ENCODE assay signal across 12 cellular contexts in genomic region chr4:85707591-85707990, GRCh38.
A peak's percentile ranks its signal among the peaks of the same experiment; 100 is the strongest.
DNase-seq lines count a peak whose midpoint lies in the region; ATAC-seq, FAIRE-seq and TF ChIP-seq lines count a peak whose summit lies in the region.
"Had no signal": no experiment of that assay in that cellular context is flagged by ENCODE, and none has a peak within 500 bp of the region (broad histone marks: within the 10 kb centered on the region; RNA-seq: fewer than 3 reads in every experiment).

No MANE protein-coding gene starts in this region.

- no peak for FAIRE-seq in HepG2 (lab: Jason Lieb, UNC)
- FAIRE-seq: RCC 7860 had no signal

- peaks cover 6% of the 10 kb centered on the region for H3K9me3 Mint-ChIP-seq in neural progenitor cell
- peaks cover 0 to 5% of the 10 kb centered on the region in 2 donors for H3K9me3 Mint-ChIP-seq in stimulated activated naive CD8-positive, alpha-beta T cell treated with anti-CD3 and anti-CD28 coated beads, Interleukin-15, amount 100 ng/mL, for 72 hours

- peaks cover 21% of the 10 kb centered on the region for H3K4me1 Mint-ChIP-seq in neural progenitor cell
- no peaks in the 10 kb centered on the region for H3K4me1 Mint-ChIP-seq in stimulated activated naive CD8-positive, alpha-beta T cell treated with anti-CD3 and anti-CD28 coated beads, Interleukin-15, amount 100 ng/mL, for 72 hours

- H3K27me3 ChIP-seq in neural progenitor cell = no peaks in the 10 kb centered on the region
- no peaks in the 10 kb centered on the region for H3K27me3 ChIP-seq in HepG2 (ENCODE audit: control insufficient read depth in 1 of 2, insufficient read depth in 2 of 2, low read length in 2 of 2)

- no TSS peak for BruUV-seq in HepG2 (replicated peaks; lab: Mats Ljungman, UMichigan)

- 59% methylated on average over 5 of the region's 5 CpGs for WGBS in HepG2 (ENCODE audit: low lambda C conversion rate)

- DNase-seq in neural progenitor cell (ENCODE audit: low spot score) (no peak), nucleus accumbens (lab: John Stamatoyannopoulos, UW) (no peak), HepG2 (ENCODE audit: low spot score) (no peak)
- no peak for DNase-seq in activated T-cell treated with anti-CD3 and anti-CD28 coated beads, Interleukin-2, amount 50 U/mL, for 1 hour
- no peak for DNase-seq in stimulated activated naive CD8-positive, alpha-beta T cell treated with anti-CD3 and anti-CD28 coated beads, Interleukin-15, amount 100 ng/mL, for 72 hours
- DNase-seq: cerebellar nuclear complex, hypothalamus had no signal

- H3K9ac ChIP-seq in neural progenitor cell (no peak overlapping the region), HepG2 (ENCODE audit: insufficient read depth, low read depth, low read length) (no peak overlapping the region)

- no peaks in the 10 kb centered on the region for H3F3A ChIP-seq in neural progenitor cell (ENCODE audit: low read depth)

- no peak overlapping the region for H3K27ac Mint-ChIP-seq in neural progenitor cell
- H3K27ac Mint-ChIP-seq in stimulated activated naive CD8-positive, alpha-beta T cell treated with anti-CD3 and anti-CD28 coated beads, Interleukin-15, amount 100 ng/mL, for 72 hours = no peak overlapping the region

- POLR2A ChIA-PET in HepG2 (lab: Yijun Ruan, JAX) = no interaction called here

- TF ChIP-seq RAD21 in HepG2 (CRISPR knock-in tag; IDR thresholded peaks at IDR 0.05) = no peak

- H3K79me2 ChIP-seq in neural progenitor cell (ENCODE audit: low read depth) (no peaks in the 10 kb centered on the region), HepG2 (ENCODE audit: insufficient read depth, low read length) (no peaks in the 10 kb centered on the region)

- H2AFZ ChIP-seq in neural progenitor cell (replicated peaks) (peak overlapping the region; percentile 40), HepG2 (ENCODE audit: low read length) (no peak overlapping the region)

- H3K4me3 ChIP-seq in neural progenitor cell (no peak overlapping the region), HepG2 (replicated peaks in 1 of 3; ENCODE audit: insufficient read depth in 1 of 3, low read depth in 2 of 3, low read length in 3 of 3) (no peak overlapping the region)

- TF ChIP-seq EP300 in HepG2 (IDR thresholded peaks at IDR 0.05; ENCODE audit: low read depth in 2 of 2, low read length in 2 of 2) = no peak
- no peak for TF ChIP-seq EP300 in HepG2 (CRISPR knock-in tag; IDR thresholded peaks at IDR 0.05; ENCODE audit: borderline replicate concordance)

- H3K4me2 ChIP-seq in neural progenitor cell = no peak overlapping the region
- H3K4me2 ChIP-seq in HepG2 (ENCODE audit: low read depth, low read length) = no peak overlapping the region

- intact Hi-C loops in HepG2 (cut with micrococcal nuclease; ENCODE audit: unreplicated experiment) = no loop called here

- ATAC-seq in GM18870 (IDR thresholded peaks at IDR 0.05; ENCODE audit: unreplicated experiment) (peak; percentile 82), HG02571 (IDR thresholded peaks at IDR 0.05; ENCODE audit: unreplicated experiment) (peak; percentile 73), HG03521 (IDR thresholded peaks at IDR 0.05; ENCODE audit: unreplicated experiment) (peak; percentile 82), HepG2 (no peak)
- ATAC-seq in stimulated activated naive CD8-positive, alpha-beta T cell treated with anti-CD3 and anti-CD28 coated beads, Interleukin-15, amount 100 ng/mL, for 72 hours = no peak

- H3K4me1 ChIP-seq in neural progenitor cell (peaks cover 2% of the 10 kb centered on the region), HepG2 (ENCODE audit: insufficient read depth, low read length) (no peaks in the 10 kb centered on the region)

- H4K20me1 ChIP-seq in neural progenitor cell (ENCODE audit: low read depth) (no peaks in the 10 kb centered on the region), HepG2 (ENCODE audit: insufficient read depth, low read length) (no peaks in the 10 kb centered on the region)

- H3K4me3 Mint-ChIP-seq in neural progenitor cell = no peak overlapping the region
- no peak overlapping the region for H3K4me3 Mint-ChIP-seq in stimulated activated naive CD8-positive, alpha-beta T cell treated with anti-CD3 and anti-CD28 coated beads, Interleukin-15, amount 100 ng/mL, for 72 hours
- H3K4me3 Mint-ChIP-seq: neural crest cell had no signal

- no peak for TF ChIP-seq CTCF in neural progenitor cell (IDR thresholded peaks at IDR 0.05)
- TF ChIP-seq CTCF in HepG2 (CRISPR knock-in tag; IDR thresholded peaks at IDR 0.05) = no peak

- in situ Hi-C loops in HepG2 (cut with HindIII; ENCODE audit: extremely low pct_ligation_motif_present, low pct_unique_long_range_greater_than_20kb) = no loop called here

- no peaks in the 10 kb centered on the region for H3K36me3 Mint-ChIP-seq in neural progenitor cell

- no peak for TF ChIP-seq POLR2A in HepG2 (IDR thresholded peaks at IDR 0.05; ENCODE audit: insufficient read depth in 1 of 2, low read depth in 2 of 2, low read length in 2 of 2)

- no peak overlapping the region for H3K27ac ChIP-seq in neural progenitor cell
- no peak overlapping the region for H3K27ac ChIP-seq in HepG2 (ENCODE audit: extremely low read length, insufficient read depth, low read length)

- H3K27me3 Mint-ChIP-seq in neural progenitor cell (ENCODE audit: insufficient read depth, low read depth) = peaks cover 2% of the 10 kb centered on the region
- H3K27me3 Mint-ChIP-seq in stimulated activated naive CD8-positive, alpha-beta T cell treated with anti-CD3 and anti-CD28 coated beads, Interleukin-15, amount 100 ng/mL, for 72 hours = no peaks in the 10 kb centered on the region

- H3K9me3 ChIP-seq in neural progenitor cell (ENCODE audit: low read depth) = no peaks in the 10 kb centered on the region
- H3K9me3 ChIP-seq in HepG2 (ENCODE audit: low read length) = no peaks in the 10 kb centered on the region

- H3K36me3 ChIP-seq in neural progenitor cell (no peaks in the 10 kb centered on the region), HepG2 (replicated peaks in 1 of 2; ENCODE audit: control insufficient read depth in 1 of 2, insufficient read depth in 2 of 2, low read length in 2 of 2) (no peaks in the 10 kb centered on the region)

- CTCF ChIA-PET in HepG2 (lab: Yijun Ruan, JAX; ENCODE audit: low intra/inter-chr PET ratio, low total read pairs) = no interaction called here

TF ChIP-seq in HepG2, 621 proteins besides CTCF, POLR2A, EP300 and RAD21 (continues in another document):
- TF ChIP-seq CHCHD3 (CRISPR knock-in tag; IDR thresholded peaks at IDR 0.05) (no peak), MYNN (CRISPR knock-in tag; IDR thresholded peaks at IDR 0.05; ENCODE audit: low read depth) (no peak), MIER3 (CRISPR knock-in tag; IDR thresholded peaks at IDR 0.05; ENCODE audit: borderline replicate concordance) (no peak), MED8 (CRISPR knock-in tag; IDR thresholded peaks at IDR 0.05; ENCODE audit: insufficient replicate concordance) (no peak), ZBTB49 (CRISPR knock-in tag; IDR thresholded peaks at IDR 0.05; ENCODE audit: borderline replicate concordance) (no peak)
- TF ChIP-seq, protein P1, sequence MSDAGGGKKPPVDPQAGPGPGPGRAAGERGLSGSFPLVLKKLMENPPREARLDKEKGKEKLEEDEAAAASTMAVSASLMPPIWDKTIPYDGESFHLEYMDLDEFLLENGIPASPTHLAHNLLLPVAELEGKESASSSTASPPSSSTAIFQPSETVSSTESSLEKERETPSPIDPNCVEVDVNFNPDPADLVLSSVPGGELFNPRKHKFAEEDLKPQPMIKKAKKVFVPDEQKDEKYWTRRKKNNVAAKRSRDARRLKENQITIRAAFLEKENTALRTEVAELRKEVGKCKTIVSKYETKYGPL (CRISPR knock-in tag; IDR thresholded peaks at IDR 0.05) = no peak

Comparison
In these comparisons a context has a peak if more than half of its experiments do, and no peak if none do; other contexts are left out.
1. ATAC-seq: peak in GM18870 (single experiment), HG02571 (single experiment) and HG03521 (single experiment); none in HepG2 (single experiment) and stimulated activated naive CD8-positive, alpha-beta T cell treated with anti-CD3 and anti-CD28 coated beads, Interleukin-15, amount 100 ng/mL, for 72 hours (single experiment).